In the genomic region with DNA sequence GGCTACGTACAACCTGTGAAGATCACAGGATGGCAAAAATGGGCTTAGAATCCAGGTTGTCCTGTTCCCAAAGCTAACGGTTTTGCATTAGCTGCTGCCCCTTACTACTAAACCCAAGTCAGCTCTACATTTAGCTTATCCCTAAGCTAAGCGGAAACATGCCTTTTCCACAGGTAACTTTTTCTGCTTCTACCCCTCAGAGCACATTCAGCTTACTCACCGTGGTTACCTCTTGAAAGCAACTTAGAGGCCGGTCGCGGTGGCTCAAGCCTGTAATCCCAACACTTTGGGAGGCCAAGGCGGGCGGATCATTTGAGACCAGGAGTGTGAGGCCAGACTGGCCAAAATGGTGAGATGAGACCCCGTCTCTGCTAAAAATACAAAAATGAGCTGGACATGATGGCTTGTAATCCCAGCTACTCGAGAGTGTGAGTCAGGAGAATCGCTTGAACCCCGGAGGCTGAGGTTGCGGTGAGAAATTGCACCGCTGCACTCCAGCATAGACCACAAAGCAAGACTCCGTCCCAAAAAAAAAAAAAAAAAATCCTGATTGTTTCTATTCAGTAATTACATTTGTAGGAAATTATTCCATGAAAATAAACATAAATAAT, we compare ENCODE assay signal across 7 cellular contexts. TPM values are rescaled to one million over a fixed set of nuclear protein-coding genes. Genes with fewer than 3 reads are reported as not detected.
DNase-seq lines count a peak whose midpoint lies in the region; FAIRE-seq and TF ChIP-seq lines count a peak whose summit lies in the region.

No MANE protein-coding gene starts in this region.

- TF ChIP-seq CTCF in epithelial cell of esophagus (IDR thresholded peaks at IDR 0.05; ENCODE audit: insufficient read depth, low read depth, low read length, missing control alignments), result no peak
- no peak for TF ChIP-seq CTCF in ovary (IDR thresholded peaks at IDR 0.05)

- peak overlapping the region; percentile 31 for H3K4me3 ChIP-seq in HAP-1
- H3K4me3 ChIP-seq in SJCRH30, result peak overlapping the region; percentile 94
- H3K4me3 ChIP-seq in epithelial cell of esophagus (ENCODE audit: low read length), result peak overlapping the region; percentile 77
- peak overlapping the region; percentile 96 for H3K4me3 ChIP-seq in ovary

- FAIRE-seq in HTR-8/SVneo (lab: Jason Lieb, UNC), result no peak

- H3K27me3 ChIP-seq in HAP-1 (ENCODE audit: low read depth) (no peaks in the 10 kb centered on the region), SJCRH30 (no peaks in the 10 kb centered on the region), ovary (no peaks in the 10 kb centered on the region)

- peak overlapping the region; percentile 100 for H3K27ac ChIP-seq in SJCRH30
- H3K27ac ChIP-seq in ovary, result peak overlapping the region in 1 of 2 donors; percentile 13

- TF ChIP-seq EP300 in ovary (IDR thresholded peaks at IDR 0.05), result no peak

- TF ChIP-seq POLR2A in ovary (IDR thresholded peaks at IDR 0.05), result no peak

- peak in 1 of 2 experiments; percentile 36 for DNase-seq in HAP-1 (ENCODE audit: low spot score in 2 of 2)
- DNase-seq in SJCRH30, result peak; percentile 75 to 84
- peak; percentile 19 for DNase-seq in epithelial cell of esophagus (ENCODE audit: low read depth)
- peak in 3 of 5 donors; percentile 23 to 40 (median 35) for DNase-seq in ovary
- no peak for DNase-seq in NCI-H345 treated with DMSO at 0.1 percent for 48 hours (lab: John Stamatoyannopoulos, UW; ENCODE audit: unreplicated experiment)
- no peak for DNase-seq in HTR-8/SVneo (ENCODE audit: insufficient read length, low spot score)
- DNase-seq in activated CD8-positive, alpha-beta memory T cell treated with anti-CD3 and anti-CD28 coated beads, Interleukin-2, amount 50 U/mL, for 48 hours, result no peak

- H3K9me3 ChIP-seq in HAP-1, result no peaks in the 10 kb centered on the region
- H3K9me3 ChIP-seq in SJCRH30 (replicated peaks), result no peaks in the 10 kb centered on the region
- H3K9me3 ChIP-seq in ovary, result no peaks in the 10 kb centered on the region

- in situ Hi-C loops in HAP-1 (cut with MboI; ENCODE audit: low sequenced_read_pairs), result no loop called here

- peaks cover 42% of the 10 kb centered on the region for H3K4me1 ChIP-seq in HAP-1
- peaks cover 11% of the 10 kb centered on the region for H3K4me1 ChIP-seq in SJCRH30
- peaks cover 9% of the 10 kb centered on the region for H3K4me1 ChIP-seq in ovary (ENCODE audit: insufficient read depth)

- 62 to 63% (median 63%) methylated on average over 16 of the region's 16 CpGs for WGBS in ovary, 3 donors

- intact Hi-C loops in ovary (cut with DNase I), result no loop called here

- H3K36me3 ChIP-seq in HAP-1 (replicated peaks) (no peaks in the 10 kb centered on the region), SJCRH30 (peaks cover 2% of the 10 kb centered on the region; the same call in 1 of the 2 replicates), ovary (no peaks in the 10 kb centered on the region)

RNA-seq across cellular contexts. Expression of a gene that starts 0.8 kb away (rescaled TPM):
- total RNA-seq in SJCRH30 (2014; rRNA removed; shearing (Covaris generic)), result 69.5 and 73.3 TPM in 2 replicates
- total RNA-seq in ovary, result 10 to 100 TPM; 15.4 to 29.4 (median 20.0) TPM
- polyA plus RNA-seq in ovary, result 10 to 100 TPM; 10.0 to 11.2 TPM

RNA-seq across cellular contexts. Expression of a gene that starts 50.0 kb away (rescaled TPM):
- total RNA-seq in SJCRH30 (2014; rRNA removed; shearing (Covaris generic)), result 105 and 113 TPM in 2 replicates
- 10 to 100 TPM; 48.6 to 73.7 (median 66.6) TPM for total RNA-seq in ovary
- polyA plus RNA-seq in ovary, result 100 to 1,000 TPM in 1 of 2 donors, 10 to 100 TPM in 1; 44.2 to 122 TPM

Comparison
In these comparisons a context has a peak if more than half of its experiments do, and no peak if none do; other contexts are left out.
1. DNase-seq: peak in SJCRH30 (2 of 2), epithelial cell of esophagus (single experiment) and ovary (3 of 5); none in NCI-H345 treated with DMSO at 0.1 percent for 48 hours (single experiment), HTR-8/SVneo (single experiment) and activated CD8-positive, alpha-beta memory T cell treated with anti-CD3 and anti-CD28 coated beads, Interleukin-2, amount 50 U/mL, for 48 hours (single experiment).
2. H3K4me3 ChIP-seq: peak in every context shown above with its lines; median percentile 96 in ovary; 94 in SJCRH30; 77 in epithelial cell of esophagus; 31 in HAP-1.